In the genomic region with DNA sequence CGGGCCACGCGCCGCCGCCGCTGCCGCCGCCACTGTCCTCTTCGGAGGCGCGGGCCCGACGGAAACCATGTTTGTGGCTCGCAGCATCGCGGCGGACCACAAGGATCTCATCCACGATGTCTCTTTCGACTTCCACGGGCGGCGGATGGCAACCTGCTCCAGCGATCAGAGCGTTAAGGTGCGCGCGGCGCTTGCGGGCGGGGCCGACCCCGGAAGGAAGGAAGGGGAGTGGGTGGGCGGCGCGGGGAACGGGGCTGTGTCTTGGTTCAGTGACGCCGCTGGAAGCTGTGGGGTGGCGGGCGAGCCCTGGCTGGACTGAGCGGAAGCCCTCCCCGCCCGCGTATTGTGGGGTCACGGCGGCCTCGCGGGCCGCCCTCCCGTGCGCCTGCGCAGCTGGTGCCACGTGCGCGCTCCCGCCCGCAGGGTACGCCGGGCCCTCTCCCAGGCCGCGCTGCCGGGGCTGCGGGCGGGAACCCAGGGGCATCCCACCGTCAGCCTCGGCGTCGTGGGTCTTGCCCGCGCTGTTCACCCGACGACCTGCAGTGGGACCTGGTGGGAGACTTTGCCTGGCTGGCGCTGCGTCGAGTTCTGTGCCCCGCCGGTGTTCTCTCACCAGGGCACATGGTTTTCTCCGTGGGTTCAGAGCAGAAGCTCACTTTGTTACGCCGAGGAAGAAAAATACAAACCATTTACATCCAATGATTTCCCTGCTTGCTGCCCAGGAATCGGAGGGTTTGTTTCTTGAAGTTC, we compare ENCODE assay signal across 1 cellular context.
A peak's percentile ranks its signal among the peaks of the same experiment; 100 is the strongest.
TF ChIP-seq lines count a peak whose summit lies in the region.

No MANE protein-coding gene starts in this region.

TF ChIP-seq in WTC11, 78 proteins besides CTCF, POLR2A, EP300 and RAD21 (continued from another document):
- no peak for TF ChIP-seq ZNF425 (CRISPR knock-in tag; conservative IDR thresholded peaks at IDR 0.05)
- no peak for TF ChIP-seq NFATC4 (CRISPR knock-in tag; IDR thresholded peaks at IDR 0.05)
- 0 out of 2 replicates have a peak, but pooled peaks have one; percentile 36 for TF ChIP-seq NR1H2 (CRISPR knock-in tag; IDR thresholded peaks at IDR 0.05)
- TF ChIP-seq TCF7 (CRISPR knock-in tag; IDR thresholded peaks at IDR 0.05; ENCODE audit: low read depth) = peak; percentile 91
